Comparison of ENCODE assay signal across 30 cellular contexts in genomic region chr12:109604132-109604585, GRCh38.
"Had no signal": no experiment of that assay in that cellular context is flagged by ENCODE, and none has a peak within 500 bp of the region (broad histone marks: within the 10 kb centered on the region; RNA-seq: fewer than 3 reads in every experiment).

No MANE protein-coding gene starts in this region.

- H3K9me3 Mint-ChIP-seq: activated CD4-positive, alpha-beta memory T cell treated with anti-CD3 and anti-CD28 coated beads, Interleukin-2, amount 10 ng/mL, durations not matched to agents 7 days and 5 days; activated CD4-positive, alpha-beta T cell treated with anti-CD3 and anti-CD28 coated beads, Interleukin-2, amount 10 ng/mL, durations not matched to agents 7 days and 5 days; activated naive CD8-positive, alpha-beta T cell treated with anti-CD3 and anti-CD28 coated beads, Interleukin-2, amount 50 U/mL, for 24 hours; central memory CD8-positive, alpha-beta T cell; natural killer cell treated with Interleukin-12 subunit alpha and Interleukin-12 subunit beta and Interleukin-15 and Interleukin-18, amount 100 ng/mL, for 72 hours; stimulated activated naive B cell treated with anti-CD40 and anti-IgM and Interleukin-4, amounts not matched to agents 10 μg/mL and 1 μg/mL and 100 μg/mL, for 72 hours; T-helper 1 cell treated with Interleukin-12 subunit alpha and Interleukin-12 subunit beta and Interleukin-4 antibody, amounts not matched to agents 30 μg/mL and 1 μg/mL, for 36 hours had no signal

- H3K36me3 ChIP-seq: breast epithelium, left lung, neutrophil, sigmoid colon, stomach, suprapubic skin, tibial artery, upper lobe of right lung had no signal

- H3K27ac ChIP-seq: breast epithelium, left lung, neutrophil, sigmoid colon, stomach, suprapubic skin, tibial artery, upper lobe of right lung had no signal

- H3K4me1 ChIP-seq: breast epithelium, left lung, suprapubic skin, upper lobe of right lung had no signal

- FAIRE-seq: frontal cortex had no signal

- H3K9me3 ChIP-seq: breast epithelium, left lung, mucosa of descending colon, neutrophil, sigmoid colon, stomach, suprapubic skin, tibial artery, upper lobe of right lung had no signal

- H3K4me3 ChIP-seq: breast epithelium, left lung, mucosa of descending colon, sigmoid colon, smooth muscle cell, stomach, suprapubic skin, tibial artery, upper lobe of right lung had no signal

- H3K4me1 Mint-ChIP-seq: activated CD4-positive, alpha-beta T cell treated with anti-CD3 and anti-CD28 coated beads, Interleukin-2, amount 10 ng/mL, durations not matched to agents 7 days and 5 days; activated naive CD8-positive, alpha-beta T cell treated with anti-CD3 and anti-CD28 coated beads, Interleukin-2, amount 50 U/mL, for 24 hours; central memory CD8-positive, alpha-beta T cell; stimulated activated naive B cell treated with anti-CD40 and anti-IgM and Interleukin-4, amounts not matched to agents 10 μg/mL and 1 μg/mL and 100 μg/mL, for 72 hours had no signal

- DNase-seq: activated CD4-positive, alpha-beta memory T cell treated with anti-CD3 and anti-CD28 coated beads, Interleukin-2, amount 10 ng/mL, durations not matched to agents 7 days and 5 days; activated CD4-positive, alpha-beta T cell treated with anti-CD3 and anti-CD28 coated beads for 1 hour; activated CD4-positive, alpha-beta T cell treated with anti-CD3 and anti-CD28 coated beads, Interleukin-2, amount 10 ng/mL, durations not matched to agents 7 days and 5 days; activated gamma-delta T cell treated with Interleukin-2 at 50 U/mL for 16 hours; activated naive CD4-positive, alpha-beta T cell treated with anti-CD3 and anti-CD28 coated beads, Interleukin-2, amount 50 U/mL, for 16 hours; activated naive CD8-positive, alpha-beta T cell treated with anti-CD3 and anti-CD28 coated beads, Interleukin-2, amount 50 U/mL, for 24 hours; dermis blood vessel endothelial cell; effector CD8-positive, alpha-beta T cell; kidney glomerular epithelial cell; left lung; mucosa of descending colon; sigmoid colon; stimulated activated CD4-positive, alpha-beta T cell treated with anti-CD3 and anti-CD28 coated beads, Interleukin-1b, Interleukin-23, amount 100 ng/mL, for 48 hours; stimulated activated CD4-positive, alpha-beta T cell treated with anti-CD3 and anti-CD28 coated beads, Interleukin-4, amount 100 ng/mL, for 4 hours; stimulated activated CD8-positive, alpha-beta memory T cell treated with anti-CD3 and anti-CD28 coated beads, Interleukin-4, amount 100 ng/mL, for 48 hours; stimulated activated naive B cell treated with anti-CD40 and anti-IgM and Interleukin-4, amounts not matched to agents 10 μg/mL and 1 μg/mL and 100 μg/mL, for 72 hours; stomach; SW 1271; T1000; tibial artery; upper lobe of right lung had no signal

- H3K4me3 Mint-ChIP-seq: activated CD4-positive, alpha-beta memory T cell treated with anti-CD3 and anti-CD28 coated beads, Interleukin-2, amount 10 ng/mL, durations not matched to agents 7 days and 5 days; activated CD4-positive, alpha-beta T cell treated with anti-CD3 and anti-CD28 coated beads, Interleukin-2, amount 10 ng/mL, durations not matched to agents 7 days and 5 days; activated naive CD8-positive, alpha-beta T cell treated with anti-CD3 and anti-CD28 coated beads, Interleukin-2, amount 50 U/mL, for 24 hours; central memory CD8-positive, alpha-beta T cell; natural killer cell treated with Interleukin-12 subunit alpha and Interleukin-12 subunit beta and Interleukin-15 and Interleukin-18, amount 100 ng/mL, for 72 hours; stimulated activated naive B cell treated with anti-CD40 and anti-IgM and Interleukin-4, amounts not matched to agents 10 μg/mL and 1 μg/mL and 100 μg/mL, for 72 hours; T-helper 1 cell treated with Interleukin-12 subunit alpha and Interleukin-12 subunit beta and Interleukin-4 antibody, amounts not matched to agents 30 μg/mL and 1 μg/mL, for 36 hours had no signal

- H3K27ac Mint-ChIP-seq: activated CD4-positive, alpha-beta memory T cell treated with anti-CD3 and anti-CD28 coated beads, Interleukin-2, amount 10 ng/mL, durations not matched to agents 7 days and 5 days; activated CD4-positive, alpha-beta T cell treated with anti-CD3 and anti-CD28 coated beads, Interleukin-2, amount 10 ng/mL, durations not matched to agents 7 days and 5 days; activated naive CD8-positive, alpha-beta T cell treated with anti-CD3 and anti-CD28 coated beads, Interleukin-2, amount 50 U/mL, for 24 hours; natural killer cell treated with Interleukin-12 subunit alpha and Interleukin-12 subunit beta and Interleukin-15 and Interleukin-18, amount 100 ng/mL, for 72 hours; progenitor cell of endocrine pancreas; stimulated activated naive B cell treated with anti-CD40 and anti-IgM and Interleukin-4, amounts not matched to agents 10 μg/mL and 1 μg/mL and 100 μg/mL, for 72 hours; T-helper 1 cell treated with Interleukin-12 subunit alpha and Interleukin-12 subunit beta and Interleukin-4 antibody, amounts not matched to agents 30 μg/mL and 1 μg/mL, for 36 hours had no signal

- H3K36me3 Mint-ChIP-seq: natural killer cell treated with Interleukin-12 subunit alpha and Interleukin-12 subunit beta and Interleukin-15 and Interleukin-18, amount 100 ng/mL, for 72 hours had no signal

- H3K4me2 ChIP-seq: smooth muscle cell had no signal

- ATAC-seq: activated naive CD8-positive, alpha-beta T cell treated with anti-CD3 and anti-CD28 coated beads, Interleukin-2, amount 50 U/mL, for 24 hours; left lung; mucosa of descending colon; natural killer cell treated with Interleukin-12 subunit alpha and Interleukin-12 subunit beta and Interleukin-15 and Interleukin-18, amount 100 ng/mL, for 72 hours; stimulated activated naive B cell treated with anti-CD40 and anti-IgM and Interleukin-4, amounts not matched to agents 10 μg/mL and 1 μg/mL and 100 μg/mL, for 72 hours; upper lobe of right lung had no signal
